In genomic region chr1:54126271-54126815, GRCh38 we compare ENCODE assay signal across 1 cellular context.
TF ChIP-seq lines count a peak whose summit lies in the region.

No MANE protein-coding gene starts in this region.

TF ChIP-seq in HepG2, 621 proteins besides CTCF, POLR2A, EP300 and RAD21 (continued from another document):
- no peak for TF ChIP-seq ZNF646 (CRISPR knock-in tag; IDR thresholded peaks at IDR 0.05)
- TF ChIP-seq FOXO1 (CRISPR knock-in tag; IDR thresholded peaks at IDR 0.05), result no peak
- TF ChIP-seq UBTF (CRISPR knock-in tag; IDR thresholded peaks at IDR 0.05), result no peak
- peak; percentile 54; the same call in 1 of the 2 replicates for TF ChIP-seq ZNF629 (CRISPR knock-in tag; conservative IDR thresholded peaks at IDR 0.05)
